ENCODE assay signal across 12 cellular contexts in genomic region chr11:125995313-125995712, GRCh38. TPM values are rescaled to one million over a fixed set of nuclear protein-coding genes. Genes with fewer than 3 reads are reported as not detected.
DNase-seq lines count a peak whose midpoint lies in the region; ATAC-seq lines count a peak whose summit lies in the region.
"Had no signal": no experiment of that assay in that cellular context is flagged by ENCODE, and none has a peak within 500 bp of the region (broad histone marks: within the 10 kb centered on the region; RNA-seq: fewer than 3 reads in every experiment).

No MANE protein-coding gene starts in this region.

- peaks cover 15% of the 10 kb centered on the region for H3K4me1 ChIP-seq in GM23248 (ENCODE audit: insufficient read depth)

- DNase-seq in GM23248 (peak; percentile 64), NCI-H146 (lab: John Stamatoyannopoulos, UW) (no peak)
- peak; percentile 70 to 74 for DNase-seq in activated T-cell treated with anti-CD3 and anti-CD28 coated beads, Interleukin-2, amount 50 U/mL, for 48 hours
- DNase-seq in stimulated activated CD4-positive, alpha-beta T cell treated with anti-CD3 and anti-CD28 coated beads, Interleukin-2, amount 100 ng/mL, for 48 hours: peak; percentile 49 to 52
- DNase-seq in activated effector memory CD4-positive, alpha-beta T cell treated with anti-CD3 and anti-CD28 coated beads, Interleukin-2, amount 50 U/mL, for 16 hours: no peak
- DNase-seq: activated CD4-positive, CD25-positive, alpha-beta regulatory T cell treated with anti-CD3 and anti-CD28 coated beads, Interleukin-2, amount 50 U/mL, for 72 hours; DMS79 treated with DMSO at 0.1 percent for 48 hours; HCEC 1CT; natural killer cell; PC-3 had no signal

- peaks cover 4% of the 10 kb centered on the region; the same call in 1 of the 2 replicates for H3F3A ChIP-seq in GM23248 (ENCODE audit: insufficient read depth)

- no peaks in the 10 kb centered on the region for H3K9me2 ChIP-seq in GM23248 (ENCODE audit: insufficient read depth)

- H3K36me3 ChIP-seq in GM23248 (ENCODE audit: low read depth): no peaks in the 10 kb centered on the region

- H4K20me1 ChIP-seq in GM23248 (ENCODE audit: insufficient read depth): no peaks in the 10 kb centered on the region

- peak overlapping the region; percentile 4; the same call in 1 of the 2 replicates for H3K27ac ChIP-seq in GM23248

- no peaks in the 10 kb centered on the region for H3K79me2 ChIP-seq in GM23248 (ENCODE audit: insufficient read depth)

- H3K27me3 ChIP-seq in GM23248 (replicated peaks; ENCODE audit: insufficient read depth): no peaks in the 10 kb centered on the region

- ATAC-seq in GM18867 (IDR thresholded peaks at IDR 0.05; ENCODE audit: unreplicated experiment) (peak; percentile 97), GM21528 (IDR thresholded peaks at IDR 0.05; ENCODE audit: low FRiP score, unreplicated experiment) (no peak)
- ATAC-seq: natural killer cell, PC-3 had no signal

- no peaks in the 10 kb centered on the region for H3K9me3 ChIP-seq in GM23248 (ENCODE audit: low read depth)

- H2AFZ ChIP-seq in GM23248: 0 out of 2 replicates have a peak overlapping the region, but pooled peaks have one; percentile 18

- in situ Hi-C loops in GM23248 (cut with MboI): no loop called here

- H3K4me2 ChIP-seq in GM23248 (ENCODE audit: unreplicated experiment): peak overlapping the region; percentile 61

- 11 to 16% methylated on average over 5 of the region's 5 CpGs for WGBS in GM23248 (ENCODE audit: low coverage in 1 of 2, low lambda C conversion rate in 2 of 2, missing lambda C conversion rate in 2 of 2), 2 experiments

- H3K4me3 ChIP-seq in GM23248: 0 out of 2 replicates have a peak overlapping the region, but pooled peaks have one; percentile 7

- no peak overlapping the region for H3K9ac ChIP-seq in GM23248

RNA-seq across cellular contexts. Expression of gene VSIG10L2, which starts 49.5 kb away (rescaled TPM):
- total RNA-seq in GM23248 (2014; rRNA removed; shearing (Covaris generic)): not detected in 2 replicates
- not detected in 2 replicates for polyA plus RNA-seq in GM23248 (2016; fragmentation: Nextera tagmentation; extraction: Ambion mirVana)
- total RNA-seq: natural killer cell, PC-3 had no signal

Comparison
In these comparisons a context has a peak if more than half of its experiments do, and no peak if none do; other contexts are left out.
1. DNase-seq: peak in GM23248 (single experiment), activated T-cell treated with anti-CD3 and anti-CD28 coated beads, Interleukin-2, amount 50 U/mL, for 48 hours (2 of 2) and stimulated activated CD4-positive, alpha-beta T cell treated with anti-CD3 and anti-CD28 coated beads, Interleukin-2, amount 100 ng/mL, for 48 hours (2 of 2); none in activated effector memory CD4-positive, alpha-beta T cell treated with anti-CD3 and anti-CD28 coated beads, Interleukin-2, amount 50 U/mL, for 16 hours (single experiment) and NCI-H146 (single experiment).